2 cellular contexts compared by ENCODE assay signal in genomic region chr6:124613050-124613449, GRCh38.
TF ChIP-seq lines count a peak whose summit lies in the region.

No MANE protein-coding gene starts in this region.

TF ChIP-seq in GM23338, 12 proteins besides CTCF, POLR2A, EP300 and RAD21:
- TF ChIP-seq ZNF331 (CRISPR knock-in tag; IDR thresholded peaks at IDR 0.05; ENCODE audit: low read depth): no peak
- TF ChIP-seq STAT1 (IDR thresholded peaks at IDR 0.05; ENCODE audit: unreplicated experiment): no peak
- no peak for TF ChIP-seq POLR2AphosphoS5 (IDR thresholded peaks at IDR 0.05; ENCODE audit: low read depth)
- TF ChIP-seq JUNB (IDR thresholded peaks at IDR 0.05; ENCODE audit: unreplicated experiment): no peak
- no peak for TF ChIP-seq EZH2phosphoT487 (IDR thresholded peaks at IDR 0.05; ENCODE audit: unreplicated experiment)
- TF ChIP-seq, protein P1, sequence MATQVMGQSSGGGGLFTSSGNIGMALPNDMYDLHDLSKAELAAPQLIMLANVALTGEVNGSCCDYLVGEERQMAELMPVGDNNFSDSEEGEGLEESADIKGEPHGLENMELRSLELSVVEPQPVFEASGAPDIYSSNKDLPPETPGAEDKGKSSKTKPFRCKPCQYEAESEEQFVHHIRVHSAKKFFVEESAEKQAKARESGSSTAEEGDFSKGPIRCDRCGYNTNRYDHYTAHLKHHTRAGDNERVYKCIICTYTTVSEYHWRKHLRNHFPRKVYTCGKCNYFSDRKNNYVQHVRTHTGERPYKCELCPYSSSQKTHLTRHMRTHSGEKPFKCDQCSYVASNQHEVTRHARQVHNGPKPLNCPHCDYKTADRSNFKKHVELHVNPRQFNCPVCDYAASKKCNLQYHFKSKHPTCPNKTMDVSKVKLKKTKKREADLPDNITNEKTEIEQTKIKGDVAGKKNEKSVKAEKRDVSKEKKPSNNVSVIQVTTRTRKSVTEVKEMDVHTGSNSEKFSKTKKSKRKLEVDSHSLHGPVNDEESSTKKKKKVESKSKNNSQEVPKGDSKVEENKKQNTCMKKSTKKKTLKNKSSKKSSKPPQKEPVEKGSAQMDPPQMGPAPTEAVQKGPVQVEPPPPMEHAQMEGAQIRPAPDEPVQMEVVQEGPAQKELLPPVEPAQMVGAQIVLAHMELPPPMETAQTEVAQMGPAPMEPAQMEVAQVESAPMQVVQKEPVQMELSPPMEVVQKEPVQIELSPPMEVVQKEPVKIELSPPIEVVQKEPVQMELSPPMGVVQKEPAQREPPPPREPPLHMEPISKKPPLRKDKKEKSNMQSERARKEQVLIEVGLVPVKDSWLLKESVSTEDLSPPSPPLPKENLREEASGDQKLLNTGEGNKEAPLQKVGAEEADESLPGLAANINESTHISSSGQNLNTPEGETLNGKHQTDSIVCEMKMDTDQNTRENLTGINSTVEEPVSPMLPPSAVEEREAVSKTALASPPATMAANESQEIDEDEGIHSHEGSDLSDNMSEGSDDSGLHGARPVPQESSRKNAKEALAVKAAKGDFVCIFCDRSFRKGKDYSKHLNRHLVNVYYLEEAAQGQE (IDR thresholded peaks at IDR 0.05; ENCODE audit: unreplicated experiment): no peak
TF ChIP-seq in GM23338: peak in this region for 0.

TF ChIP-seq in H1, 55 proteins besides CTCF, POLR2A, EP300 and RAD21:
- TF ChIP-seq SP4 (IDR thresholded peaks at IDR 0.05; ENCODE audit: low read length): no peak
TF ChIP-seq in H1: peak in this region for 0.
